Comparison of ENCODE assay signal across 23 cellular contexts in the genomic region with DNA sequence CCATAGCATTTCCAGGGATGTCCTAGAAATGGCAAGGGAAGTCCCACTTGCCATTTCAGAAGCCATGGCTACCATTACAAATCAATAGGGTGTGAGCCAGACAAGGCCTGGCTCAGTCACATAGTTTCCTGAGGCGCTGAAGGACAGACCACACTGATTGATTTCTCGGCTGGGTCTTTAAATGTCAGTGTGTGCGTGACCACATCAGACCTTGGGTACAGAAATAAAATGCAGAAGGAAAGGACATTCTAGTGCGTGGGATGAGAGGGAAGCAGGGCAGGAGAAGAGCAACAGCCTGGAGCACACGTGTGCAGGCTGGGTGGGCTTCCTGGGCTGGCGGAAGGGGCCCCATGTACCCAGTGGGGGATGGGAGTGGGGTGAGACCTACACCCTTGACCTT.
"Had no signal": no experiment of that assay in that cellular context is flagged by ENCODE, and none has a peak within 500 bp of the region (broad histone marks: within the 10 kb centered on the region; RNA-seq: fewer than 3 reads in every experiment).

No MANE protein-coding gene starts in this region.

- DNase-seq: activated CD4-positive, alpha-beta memory T cell treated with anti-CD3 and anti-CD28 coated beads for 36 hours; activated CD4-positive, alpha-beta T cell treated with anti-CD3 and anti-CD28 coated beads, Interleukin-2, amount 10 ng/mL, durations not matched to agents 7 days and 5 days; activated CD4-positive, CD25-positive, alpha-beta regulatory T cell; activated CD8-positive, alpha-beta memory T cell treated with anti-CD3 and anti-CD28 coated beads for 24 hours; activated gamma-delta T cell; activated naive CD4-positive, alpha-beta T cell treated with anti-CD3 and anti-CD28 coated beads, Interleukin-2, amount 10 ng/mL, durations not matched to agents 7 days and 5 days; activated naive CD8-positive, alpha-beta T cell treated with anti-CD3 and anti-CD28 coated beads for 36 hours; activated T-cell treated with anti-CD3 and anti-CD28 coated beads, Interleukin-2, amount 50 U/mL, for 4 hours; aorta; MG63; MV-4-11; NCI-H1092 treated with DMSO at 0.1 percent for 48 hours; NCI-H1417 treated with DMSO at 0.1 percent for 48 hours; NCI-H1694 treated with DMSO at 0.1 percent for 48 hours; NCI-H2029 treated with DMSO at 0.1 percent for 48 hours; NCI-H345; NCI-H510A treated with DMSO at 0.1 percent for 48 hours; NCI-H69; Peyer's patch; Right ventricle myocardium superior; T-helper 17 cell; T-helper 9 cell had no signal

- H3K4me1 Mint-ChIP-seq: activated CD4-positive, alpha-beta T cell treated with anti-CD3 and anti-CD28 coated beads, Interleukin-2, amount 10 ng/mL, durations not matched to agents 7 days and 5 days; activated naive CD4-positive, alpha-beta T cell treated with anti-CD3 and anti-CD28 coated beads, Interleukin-2, amount 10 ng/mL, durations not matched to agents 7 days and 5 days; activated naive CD8-positive, alpha-beta T cell treated with anti-CD3 and anti-CD28 coated beads for 36 hours; central memory CD8-positive, alpha-beta T cell; T-helper 17 cell had no signal

- H3K27ac Mint-ChIP-seq: activated CD4-positive, alpha-beta memory T cell treated with anti-CD3 and anti-CD28 coated beads for 36 hours; activated CD4-positive, alpha-beta T cell treated with anti-CD3 and anti-CD28 coated beads, Interleukin-2, amount 10 ng/mL, durations not matched to agents 7 days and 5 days; activated naive CD4-positive, alpha-beta T cell treated with anti-CD3 and anti-CD28 coated beads, Interleukin-2, amount 10 ng/mL, durations not matched to agents 7 days and 5 days; activated naive CD8-positive, alpha-beta T cell treated with anti-CD3 and anti-CD28 coated beads for 36 hours; T-helper 17 cell had no signal

- H3K36me3 Mint-ChIP-seq: activated CD4-positive, alpha-beta memory T cell treated with anti-CD3 and anti-CD28 coated beads for 36 hours; activated naive CD4-positive, alpha-beta T cell treated with anti-CD3 and anti-CD28 coated beads, Interleukin-2, amount 10 ng/mL, durations not matched to agents 7 days and 5 days; activated naive CD8-positive, alpha-beta T cell treated with anti-CD3 and anti-CD28 coated beads for 36 hours had no signal

- ATAC-seq: activated T-cell treated with anti-CD3 and anti-CD28 coated beads, Interleukin-2, amount 50 U/mL, for 4 hours; T-helper 17 cell had no signal

- H3K4me3 Mint-ChIP-seq: activated CD4-positive, alpha-beta memory T cell treated with anti-CD3 and anti-CD28 coated beads for 36 hours; activated CD4-positive, alpha-beta T cell treated with anti-CD3 and anti-CD28 coated beads, Interleukin-2, amount 10 ng/mL, durations not matched to agents 7 days and 5 days; activated naive CD4-positive, alpha-beta T cell treated with anti-CD3 and anti-CD28 coated beads, Interleukin-2, amount 10 ng/mL, durations not matched to agents 7 days and 5 days; activated naive CD8-positive, alpha-beta T cell treated with anti-CD3 and anti-CD28 coated beads for 36 hours; activated T-cell treated with anti-CD3 and anti-CD28 coated beads, Interleukin-2, amount 50 U/mL, for 4 hours; central memory CD8-positive, alpha-beta T cell; T-helper 17 cell had no signal

- H3K9me3 Mint-ChIP-seq: activated CD4-positive, alpha-beta memory T cell treated with anti-CD3 and anti-CD28 coated beads for 36 hours; activated CD4-positive, alpha-beta T cell treated with anti-CD3 and anti-CD28 coated beads, Interleukin-2, amount 10 ng/mL, durations not matched to agents 7 days and 5 days; activated naive CD4-positive, alpha-beta T cell treated with anti-CD3 and anti-CD28 coated beads, Interleukin-2, amount 10 ng/mL, durations not matched to agents 7 days and 5 days; activated naive CD8-positive, alpha-beta T cell treated with anti-CD3 and anti-CD28 coated beads for 36 hours; activated T-cell treated with anti-CD3 and anti-CD28 coated beads, Interleukin-2, amount 50 U/mL, for 4 hours; central memory CD8-positive, alpha-beta T cell had no signal

- H3K27me3 Mint-ChIP-seq: activated naive CD8-positive, alpha-beta T cell treated with anti-CD3 and anti-CD28 coated beads for 36 hours had no signal
